In the genomic region with DNA sequence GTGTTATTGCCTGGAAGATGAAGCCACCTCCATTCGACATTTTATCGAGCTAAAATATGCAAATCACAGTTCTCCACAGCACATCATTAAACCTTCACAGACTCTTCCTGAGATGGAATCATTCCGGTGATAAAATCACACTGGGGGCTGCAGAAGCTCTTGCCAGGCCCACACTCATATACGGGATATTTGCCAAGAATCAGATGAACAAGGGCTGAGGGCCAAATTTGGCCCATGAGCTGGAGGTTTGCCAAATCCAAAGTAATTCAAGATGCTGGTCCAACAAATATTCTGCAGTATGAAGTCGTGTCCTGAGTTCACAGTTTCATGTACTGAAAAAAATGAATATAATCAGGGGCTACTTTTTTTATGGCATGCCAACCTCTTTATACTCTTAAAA, we compare ENCODE assay signal across 19 cellular contexts. TPM values are rescaled to one million over a fixed set of nuclear protein-coding genes. Genes with fewer than 3 reads are reported as not detected.
DNase-seq lines count a peak whose midpoint lies in the region; ATAC-seq and TF ChIP-seq lines count a peak whose summit lies in the region.
"Had no signal": no experiment of that assay in that cellular context is flagged by ENCODE, and none has a peak within 500 bp of the region (broad histone marks: within the 10 kb centered on the region; RNA-seq: fewer than 3 reads in every experiment).

No MANE protein-coding gene starts in this region.

- intact Hi-C loops in sigmoid colon (cut with DNase I): no loop called here

- no peaks in the 10 kb centered on the region for H3K27me3 ChIP-seq in sigmoid colon
- no peaks in the 10 kb centered on the region for H3K27me3 ChIP-seq in effector memory CD4-positive, alpha-beta T cell (replicated peaks; ENCODE audit: control insufficient read depth, insufficient read depth, low read length, poor library complexity, severe bottlenecking)
- H3K27me3 ChIP-seq: cardiac muscle cell, thyroid gland had no signal

- ATAC-seq in HG03175 (IDR thresholded peaks at IDR 0.05; ENCODE audit: unreplicated experiment): no peak
- ATAC-seq: left cardiac atrium, PC-3 had no signal

- TF ChIP-seq POLR2A in sigmoid colon (IDR thresholded peaks at IDR 0.05): no peak

- H3K4me3 ChIP-seq in sigmoid colon: no peak overlapping the region
- H3K4me3 ChIP-seq in effector memory CD4-positive, alpha-beta T cell (ENCODE audit: insufficient read depth, low read depth, low read length, poor library complexity, severe bottlenecking): no peak overlapping the region
- H3K4me3 ChIP-seq: cardiac muscle cell, smooth muscle cell, thyroid gland had no signal

- H3K27ac ChIP-seq in VCaP: peak overlapping the region; percentile 25
- H3K27ac ChIP-seq in sigmoid colon: no peak overlapping the region
- H3K27ac ChIP-seq in effector memory CD4-positive, alpha-beta T cell (ENCODE audit: insufficient read depth, low read length, poor library complexity, severe bottlenecking): no peak overlapping the region
- H3K27ac ChIP-seq: cardiac muscle cell, thyroid gland had no signal

- peaks cover 0 to 3% (median 0%) of the 10 kb centered on the region in 4 donors for H3K9me3 ChIP-seq in sigmoid colon
- H3K9me3 ChIP-seq in effector memory CD4-positive, alpha-beta T cell (ENCODE audit: control insufficient read depth, low read length): no peaks in the 10 kb centered on the region
- H3K9me3 ChIP-seq: thyroid gland had no signal

- TF ChIP-seq CTCF in VCaP (conservative IDR thresholded peaks at IDR 0.05) (no peak), sigmoid colon (IDR thresholded peaks at IDR 0.05) (no peak)

- peak; percentile 63 for DNase-seq in DMS79 (lab: John Stamatoyannopoulos, UW)
- DNase-seq in NCI-H1105 (lab: John Stamatoyannopoulos, UW): peak; percentile 71
- peak; percentile 13 to 47 for DNase-seq in lung microvascular endothelial cell (ENCODE audit: low read depth in 2 of 2)
- DNase-seq in sigmoid colon: no peak
- DNase-seq in effector memory CD4-positive, alpha-beta T cell: no peak
- no peak for DNase-seq in stimulated activated naive CD4-positive, alpha-beta T cell (lab: John Stamatoyannopoulos, UW)
- DNase-seq: activated CD4-positive, alpha-beta T cell treated with anti-CD3 and anti-CD28 coated beads, Interleukin-2, amount 10 ng/mL, durations not matched to agents 7 days and 5 days; activated naive CD4-positive, alpha-beta T cell treated with anti-CD3 and anti-CD28 coated beads for 36 hours; IMR-90; left cardiac atrium; PC-3 had no signal

- TF ChIP-seq EP300 in sigmoid colon (IDR thresholded peaks at IDR 0.05): no peak

- H3K4me1 ChIP-seq in sigmoid colon: no peaks in the 10 kb centered on the region
- H3K4me1 ChIP-seq in effector memory CD4-positive, alpha-beta T cell (ENCODE audit: control insufficient read depth, insufficient read depth, low read length, poor library complexity, severe bottlenecking): no peaks in the 10 kb centered on the region
- H3K4me1 ChIP-seq: thyroid gland had no signal

- WGBS in sigmoid colon, 2 donors: 55 to 60% methylated on average over 5 of the region's 5 CpGs

- H3K36me3 ChIP-seq in sigmoid colon: no peaks in the 10 kb centered on the region
- no peaks in the 10 kb centered on the region for H3K36me3 ChIP-seq in effector memory CD4-positive, alpha-beta T cell (ENCODE audit: control insufficient read depth, insufficient read depth, low read length)
- H3K36me3 ChIP-seq: cardiac muscle cell, thyroid gland had no signal

RNA-seq across cellular contexts. Expression of a gene that starts 16.6 kb away (rescaled TPM):
- total RNA-seq in lung microvascular endothelial cell (not detected in 2 replicates), sigmoid colon (not detected)
- not detected for polyA plus RNA-seq in sigmoid colon
- total RNA-seq: activated CD4-positive, alpha-beta T cell treated with anti-CD3 and anti-CD28 coated beads, Interleukin-2, amount 10 ng/mL, durations not matched to agents 7 days and 5 days; activated naive CD4-positive, alpha-beta T cell treated with anti-CD3 and anti-CD28 coated beads for 36 hours; cardiac muscle cell; IMR-90; left cardiac atrium; osteocyte; PC-3; SK-MEL-5; smooth muscle cell had no signal
- polyA plus RNA-seq: BJ, cardiac muscle cell, IMR-90, smooth muscle cell had no signal

Comparison
In these comparisons a context has a peak if more than half of its experiments do, and no peak if none do; other contexts are left out.
1. DNase-seq: peak in DMS79 (single experiment), NCI-H1105 (single experiment) and lung microvascular endothelial cell (2 of 2); none in sigmoid colon (single experiment), effector memory CD4-positive, alpha-beta T cell (0 of 3) and stimulated activated naive CD4-positive, alpha-beta T cell (0 of 6).